In the genomic region with DNA sequence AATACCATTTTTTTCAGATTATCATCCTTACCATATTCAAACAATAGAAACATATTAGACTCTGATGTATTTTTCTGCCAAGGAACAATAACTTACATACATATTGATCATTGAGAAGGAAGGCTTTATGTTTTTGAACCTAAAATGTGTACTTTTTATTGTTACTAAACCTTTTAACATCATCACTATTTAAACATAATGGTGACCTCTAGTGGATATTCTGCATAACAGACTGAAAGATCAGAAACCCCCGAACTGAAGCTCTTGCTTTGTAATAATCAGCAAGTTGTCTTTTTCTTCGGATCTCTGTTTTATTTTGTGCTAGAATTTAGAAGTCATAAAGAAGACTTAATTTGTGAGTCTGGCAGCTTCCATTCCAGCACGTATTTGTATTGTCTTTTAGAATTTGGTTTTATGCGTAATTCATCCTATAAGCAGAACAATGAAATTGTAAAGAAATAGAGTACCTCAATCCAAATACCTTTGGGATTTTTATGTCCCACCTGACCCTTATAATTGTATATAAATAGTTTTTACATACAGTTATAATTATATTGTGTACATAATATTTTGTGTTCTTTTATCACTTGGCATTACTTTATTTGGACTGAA, we compare ENCODE assay signal across 7 cellular contexts.
DNase-seq lines count a peak whose midpoint lies in the region; ATAC-seq, FAIRE-seq and TF ChIP-seq lines count a peak whose summit lies in the region.

No MANE protein-coding gene starts in this region.

- H3K9me2 ChIP-seq in DOHH2 (replicated peaks; ENCODE audit: control insufficient read depth, low read length) = no peaks in the 10 kb centered on the region

- H3K4me3 ChIP-seq in DOHH2 (ENCODE audit: low read length) = no peak overlapping the region
- no peak overlapping the region for H3K4me3 ChIP-seq in endothelial cell of umbilical vein (replicated peaks in 1 of 3; ENCODE audit: insufficient read depth in 1 of 3, low read depth in 1 of 3, low read length in 3 of 3)

- H3K4me2 ChIP-seq in DOHH2 (ENCODE audit: low read length) = no peak overlapping the region
- H3K4me2 ChIP-seq in endothelial cell of umbilical vein (ENCODE audit: insufficient read depth, low read length) = no peak overlapping the region

- peak; percentile 63 to 65 for ATAC-seq in naive thymus-derived CD8-positive, alpha-beta T cell
- ATAC-seq in HG03095 (IDR thresholded peaks at IDR 0.05; ENCODE audit: unreplicated experiment) (no peak), GM18907 (IDR thresholded peaks at IDR 0.05; ENCODE audit: unreplicated experiment) (no peak)

- TF ChIP-seq CTCF in DOHH2 (IDR thresholded peaks at IDR 0.05; ENCODE audit: low read depth, low read length, poor library complexity, severe bottlenecking) = peak; percentile 73
- TF ChIP-seq CTCF in endothelial cell of umbilical vein (IDR thresholded peaks at IDR 0.05; ENCODE audit: extremely low read depth in 1 of 2, insufficient read depth in 1 of 2, low read depth in 1 of 2, low read length in 2 of 2) = peak; percentile 24 to 43

- H3K9me3 ChIP-seq in DOHH2 (ENCODE audit: control insufficient read depth, insufficient read depth, low read length) (no peaks in the 10 kb centered on the region), endothelial cell of umbilical vein (replicated peaks; ENCODE audit: control insufficient read depth, insufficient read depth, low read length) (no peaks in the 10 kb centered on the region)

- TF ChIP-seq POLR2A in endothelial cell of umbilical vein (IDR thresholded peaks at IDR 0.05; ENCODE audit: low read depth, low read length) = no peak

- no peaks in the 10 kb centered on the region for H3K9me1 ChIP-seq in endothelial cell of umbilical vein (replicated peaks; ENCODE audit: control insufficient read depth, extremely low read depth, insufficient read depth, low read length)

- peak; percentile 25 for DNase-seq in KG1 (lab: John Stamatoyannopoulos, UW)
- DNase-seq in SIG-M5 (lab: John Stamatoyannopoulos, UW) = peak; percentile 4
- DNase-seq in endothelial cell of umbilical vein (ENCODE audit: low read depth, low spot score) = peak; percentile 74
- peak in 3 of 10 donors; percentile 54 to 66 (median 64) for DNase-seq in naive thymus-derived CD8-positive, alpha-beta T cell

- H3F3A ChIP-seq in DOHH2 (ENCODE audit: control insufficient read depth, insufficient read depth) = 0 out of 2 replicates have a peak, but pooled peaks cover 2% of the 10 kb centered on the region

- H3K4me1 ChIP-seq in DOHH2 (ENCODE audit: control insufficient read depth, low read length) (peaks cover 9% of the 10 kb centered on the region), endothelial cell of umbilical vein (ENCODE audit: control insufficient read depth, extremely low read depth, insufficient read depth, low read length) (peaks cover 12% of the 10 kb centered on the region)

- no TSS peak for BruUV-seq in endothelial cell of umbilical vein (replicated peaks; lab: Mats Ljungman, UMichigan)

- no peak overlapping the region for H2AFZ ChIP-seq in endothelial cell of umbilical vein (ENCODE audit: low read depth, low read length)

- H3K4me3 Mint-ChIP-seq in naive thymus-derived CD8-positive, alpha-beta T cell = no peak overlapping the region

- no peaks in the 10 kb centered on the region for H3K9me3 Mint-ChIP-seq in naive thymus-derived CD8-positive, alpha-beta T cell

- peak overlapping the region; percentile 44 to 89 (median 70) for H3K27ac Mint-ChIP-seq in naive thymus-derived CD8-positive, alpha-beta T cell

- H3K36me3 ChIP-seq in DOHH2 (ENCODE audit: control insufficient read depth, low read length) (no peaks in the 10 kb centered on the region), endothelial cell of umbilical vein (ENCODE audit: control insufficient read depth in 2 of 2, extremely low read depth in 1 of 2, insufficient read depth in 2 of 2, low read length in 2 of 2) (no peaks in the 10 kb centered on the region)

- H4K20me1 ChIP-seq in DOHH2 (ENCODE audit: control insufficient read depth, insufficient read depth, low read depth, low read length) (no peaks in the 10 kb centered on the region), endothelial cell of umbilical vein (replicated peaks; ENCODE audit: control insufficient read depth, extremely low read depth, insufficient read depth, low read length) (no peaks in the 10 kb centered on the region)

- peaks cover 18 to 51% (median 38%) of the 10 kb centered on the region in 4 donors for H3K4me1 Mint-ChIP-seq in naive thymus-derived CD8-positive, alpha-beta T cell

- H3K27me3 ChIP-seq in DOHH2 (ENCODE audit: control insufficient read depth, low read length) = no peaks in the 10 kb centered on the region
- no peaks in the 10 kb centered on the region for H3K27me3 ChIP-seq in endothelial cell of umbilical vein (ENCODE audit: control insufficient read depth in 2 of 2, insufficient read depth in 2 of 2, low read length in 2 of 2)

- no peaks in the 10 kb centered on the region for H3K79me2 ChIP-seq in DOHH2 (ENCODE audit: control insufficient read depth, low read length)
- peaks cover 4% of the 10 kb centered on the region for H3K79me2 ChIP-seq in endothelial cell of umbilical vein (ENCODE audit: control insufficient read depth, insufficient read depth, low read length)

- intact Hi-C loops in endothelial cell of umbilical vein (cut with micrococcal nuclease) = loop anchor here (1.0 to 5.0 kb wide), 3 partner anchors 41 to 561 kb away; no protein-coding TSS in a partner anchor

- H3K36me3 Mint-ChIP-seq in naive thymus-derived CD8-positive, alpha-beta T cell = peaks cover 0 to 34% (median 16%) of the 10 kb centered on the region in 3 donors

- CTCF ChIA-PET in endothelial cell of umbilical vein (lab: Charles Lee) = interaction anchor here (0.5 to 8.0 kb wide), 52 partner anchors 9 to 179 kb away, joined by 3 to 261 read pairs (median 5); partner anchors contain the start of genes ATF1 and DIP2B

- H3K27ac ChIP-seq in DOHH2 (ENCODE audit: low read depth, low read length) (no peak overlapping the region), endothelial cell of umbilical vein (ENCODE audit: insufficient read depth, low read depth, low read length) (no peak overlapping the region)

- H3K27me3 Mint-ChIP-seq in naive thymus-derived CD8-positive, alpha-beta T cell = no peaks in the 10 kb centered on the region

- H3K9ac ChIP-seq in endothelial cell of umbilical vein (replicated peaks; ENCODE audit: extremely low read depth, insufficient read depth, low read length) = no peak overlapping the region

- peak; percentile 82 for FAIRE-seq in endothelial cell of umbilical vein (lab: Jason Lieb, UNC)

- POLR2A ChIA-PET in endothelial cell of umbilical vein (lab: Charles Lee) = no interaction called here
- POLR2A ChIA-PET in naive thymus-derived CD8-positive, alpha-beta T cell (lab: Charles Lee) = interaction anchor here (0.7 to 1.6 kb wide), 5 partner anchors 30 to 433 kb away, joined by 3 to 14 read pairs (median 3); partner anchors contain the start of gene DIP2B

- dilution Hi-C loops in endothelial cell of umbilical vein (cut with MboI; ENCODE audit: extremely low pct_ligation_motif_present, low sequenced_read_pairs) = no loop called here

TF ChIP-seq in endothelial cell of umbilical vein, 7 proteins besides CTCF, POLR2A, EP300 and RAD21:
- TF ChIP-seq FOS (IDR thresholded peaks at IDR 0.05; ENCODE audit: borderline replicate concordance, insufficient read depth, low read length) (no peak), GATA2 (IDR thresholded peaks at IDR 0.05; ENCODE audit: insufficient read depth, insufficient read length, low read depth, low read length) (no peak), EZH2 (IDR thresholded peaks at IDR 0.05; ENCODE audit: borderline replicate concordance, low read depth, low read length, severe bottlenecking) (no peak), JUN (IDR thresholded peaks at IDR 0.05; ENCODE audit: borderline replicate concordance, insufficient read depth, insufficient read length, low read depth) (no peak), MYC (IDR thresholded peaks at IDR 0.05; ENCODE audit: low read depth, low read length) (no peak), POLR2AphosphoS5 (IDR thresholded peaks at IDR 0.05; ENCODE audit: insufficient read depth, low read depth, low read length) (no peak)
- TF ChIP-seq, protein P1, sequence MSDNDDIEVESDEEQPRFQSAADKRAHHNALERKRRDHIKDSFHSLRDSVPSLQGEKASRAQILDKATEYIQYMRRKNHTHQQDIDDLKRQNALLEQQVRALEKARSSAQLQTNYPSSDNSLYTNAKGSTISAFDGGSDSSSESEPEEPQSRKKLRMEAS (IDR thresholded peaks at IDR 0.05; ENCODE audit: insufficient read depth, insufficient read length) = no peak

Comparison
In these comparisons a context has a peak if more than half of its experiments do, and no peak if none do; other contexts are left out.
1. ATAC-seq: peak in naive thymus-derived CD8-positive, alpha-beta T cell (2 of 2); none in HG03095 (single experiment) and GM18907 (single experiment).